In genomic region chr16:4327782-4328579, GRCh38 we compare ENCODE assay signal across 8 cellular contexts. TPM values are rescaled to one million over a fixed set of nuclear protein-coding genes. Genes with fewer than 3 reads are reported as not detected.
A peak's percentile ranks its signal among the peaks of the same experiment; 100 is the strongest.
DNase-seq lines count a peak whose midpoint lies in the region; ATAC-seq and TF ChIP-seq lines count a peak whose summit lies in the region.

No MANE protein-coding gene starts in this region.

- peak overlapping the region; percentile 97 for H3K27ac ChIP-seq in RWPE1
- H3K27ac ChIP-seq in vagina = peak overlapping the region; percentile 93

- CTCF ChIA-PET in RWPE1 (lab: Yijun Ruan, JAX) = interaction anchor here (1.0 to 1.1 kb wide), 2 partner anchors 38 to 128 kb away, joined by 3 to 4 read pairs; no protein-coding TSS in a partner anchor

- peaks cover 0 to 9% of the 10 kb centered on the region in 2 donors for H3K36me3 ChIP-seq in vagina

- H3K27me3 ChIP-seq in vagina = no peaks in the 10 kb centered on the region

- intact Hi-C loops in cardiac septum (cut with DNase I) = loop anchor here (2.0 to 5.0 kb wide), 2 partner anchors 13 to 56 kb away; partner anchors contain the start of gene TFAP4
- intact Hi-C loops in vagina (cut with DNase I) = no loop called here

- TF ChIP-seq POLR2A in vagina (IDR thresholded peaks at IDR 0.05) = no peak

- H3K4me3 ChIP-seq in vagina = peak overlapping the region; percentile 57 to 60

- no peaks in the 10 kb centered on the region for H3K9me3 ChIP-seq in vagina

- POLR2A ChIA-PET in RWPE1 (lab: Yijun Ruan, JAX; ENCODE audit: low non-redundant PET) = no interaction called here

- DNase-seq in SIG-M5 treated with dmso at 0.1 percent for 504 hours (lab: John Stamatoyannopoulos, UW; ENCODE audit: unreplicated experiment) = peak; percentile 42
- no peak for DNase-seq in SIG-M5 (lab: John Stamatoyannopoulos, UW)
- no peak for DNase-seq in RWPE1 (ENCODE audit: low spot score)
- DNase-seq in amniotic stem cell (lab: John Stamatoyannopoulos, UW) = peak; percentile 34
- DNase-seq in cardiac septum (ENCODE audit: low spot score) = peak; percentile 91
- DNase-seq in omental fat pad (ENCODE audit: low spot score) = no peak
- DNase-seq in vagina (ENCODE audit: extremely low spot score in 2 of 2) = no peak

- TF ChIP-seq CTCF in RWPE1 (conservative IDR thresholded peaks at IDR 0.05; ENCODE audit: low read depth) (peak; percentile 42), omental fat pad (IDR thresholded peaks at IDR 0.05) (no peak), vagina (IDR thresholded peaks at IDR 0.05) (peak in 2 of 3 experiments; percentile 12 to 48)

- peaks cover 65% of the 10 kb centered on the region for H3K4me1 ChIP-seq in vagina

- ATAC-seq in omental fat pad (ENCODE audit: low FRiP score) (peak; percentile 67), HG02938 (IDR thresholded peaks at IDR 0.05; ENCODE audit: unreplicated experiment) (no peak)

RNA-seq across cellular contexts. Expression of gene GLIS2, which starts 12.1 kb away (rescaled TPM):
- total RNA-seq in cardiac septum = 31.4 TPM
- 1 to 10 TPM; 1.9 to 4.9 (median 3.0) TPM for total RNA-seq in omental fat pad
- 6.9 TPM for total RNA-seq in vagina

RNA-seq across cellular contexts. Expression of gene PAM16, which starts 23.1 kb away (rescaled TPM):
- total RNA-seq in cardiac septum = 43.3 TPM
- 10 to 100 TPM; 32.7 to 53.9 (median 41.8) TPM for total RNA-seq in omental fat pad
- 76.1 TPM for total RNA-seq in vagina

RNA-seq across cellular contexts. Expression of gene VASN, which starts 43.7 kb away (rescaled TPM):
- 6.3 TPM for total RNA-seq in cardiac septum
- 10 to 100 TPM; 10.8 to 40.0 (median 25.8) TPM for total RNA-seq in omental fat pad
- total RNA-seq in vagina = 37.6 TPM

RNA-seq across cellular contexts. Expression of gene TFAP4, which starts 55.2 kb away (rescaled TPM):
- 1.4 TPM for total RNA-seq in cardiac septum
- total RNA-seq in omental fat pad = 10 to 100 TPM in 1 of 4 donors, 1 to 10 TPM in 3; 2.9 to 16.9 (median 4.7) TPM
- total RNA-seq in vagina = 6.9 TPM

Comparison
In these comparisons a context has a peak if more than half of its experiments do, and no peak if none do; other contexts are left out.
1. DNase-seq: peak in SIG-M5 treated with dmso at 0.1 percent for 504 hours (single experiment), amniotic stem cell (single experiment) and cardiac septum (single experiment); none in SIG-M5 (single experiment), RWPE1 (single experiment), omental fat pad (single experiment) and vagina (0 of 2).
2. CTCF ChIP-seq: peak in RWPE1 (single experiment) and vagina (2 of 3); none in omental fat pad (0 of 3).